8 cellular contexts compared by ENCODE assay signal in genomic region chr4:14856076-14856926, GRCh38.
DNase-seq lines count a peak whose midpoint lies in the region; ATAC-seq and FAIRE-seq lines count a peak whose summit lies in the region.

No MANE protein-coding gene starts in this region.

- peak; percentile 90 for FAIRE-seq in HTR-8/SVneo (lab: Jason Lieb, UNC)

- CTCF ChIA-PET in CD8-positive, alpha-beta memory T cell (lab: Charles Lee) = interaction anchor here (1.1 kb wide), 1 partner anchor 11 kb away, joined by 3 read pairs; no protein-coding TSS in a partner anchor

- no peaks in the 10 kb centered on the region for H3K36me3 ChIP-seq in CD8-positive, alpha-beta memory T cell (ENCODE audit: insufficient read depth, low read length)

- no peaks in the 10 kb centered on the region for H3K9me3 Mint-ChIP-seq in CD8-positive, alpha-beta memory T cell

- intact Hi-C loops in left ventricle myocardium superior (cut with micrococcal nuclease) = no loop called here

- no peaks in the 10 kb centered on the region for H3K4me1 Mint-ChIP-seq in CD8-positive, alpha-beta memory T cell

- H3K4me1 ChIP-seq in CD8-positive, alpha-beta memory T cell (ENCODE audit: insufficient read depth, low read length) = no peaks in the 10 kb centered on the region

- no peaks in the 10 kb centered on the region for H3K9me3 ChIP-seq in CD8-positive, alpha-beta memory T cell (ENCODE audit: low read length)

- no peak overlapping the region for H3K27ac Mint-ChIP-seq in CD8-positive, alpha-beta memory T cell

- peak; percentile 98 for ATAC-seq in GM21529 (IDR thresholded peaks at IDR 0.05; ENCODE audit: unreplicated experiment)
- ATAC-seq in left ventricle myocardium superior = peak; percentile 72

- no peak overlapping the region for H3K4me3 ChIP-seq in CD8-positive, alpha-beta memory T cell (ENCODE audit: low read length)

- POLR2A ChIA-PET in CD8-positive, alpha-beta memory T cell (lab: Charles Lee) = no interaction called here

- DNase-seq in ELR (ENCODE audit: low read depth) (peak; percentile 98), HTR-8/SVneo (ENCODE audit: insufficient read length, low spot score) (peak; percentile 64), left ventricle myocardium superior (no peak)
- DNase-seq in activated CD8-positive, alpha-beta memory T cell treated with anti-CD3 and anti-CD28 coated beads, Interleukin-2, amount 50 U/mL, for 48 hours = peak; percentile 61
- DNase-seq in stimulated activated CD4-positive, alpha-beta T cell treated with anti-CD3 and anti-CD28 coated beads, TNF-alpha, amount 100 ng/mL, for 24 hours (ENCODE audit: low read depth in 3 of 3) = peak; percentile 36 to 59 (median 55)
- no peak for DNase-seq in CD8-positive, alpha-beta memory T cell
- no peak for DNase-seq in effector CD4-positive, alpha-beta T cell

- H3K27ac ChIP-seq in CD8-positive, alpha-beta memory T cell (ENCODE audit: low read depth, low read length) = no peak overlapping the region

- no peak overlapping the region for H3K4me3 Mint-ChIP-seq in CD8-positive, alpha-beta memory T cell

- H3K27me3 Mint-ChIP-seq in CD8-positive, alpha-beta memory T cell = peaks cover 2 to 27% of the 10 kb centered on the region in 2 donors

- H3K36me3 Mint-ChIP-seq in CD8-positive, alpha-beta memory T cell = peaks cover 0 to 11% (median 10%) of the 10 kb centered on the region in 3 donors

- H3K27me3 ChIP-seq in CD8-positive, alpha-beta memory T cell (ENCODE audit: insufficient read depth, low read length, poor library complexity, severe bottlenecking) = no peaks in the 10 kb centered on the region

Comparison
In these comparisons a context has a peak if more than half of its experiments do, and no peak if none do; other contexts are left out.
1. DNase-seq: peak in ELR (single experiment), HTR-8/SVneo (single experiment), activated CD8-positive, alpha-beta memory T cell treated with anti-CD3 and anti-CD28 coated beads, Interleukin-2, amount 50 U/mL, for 48 hours (single experiment) and stimulated activated CD4-positive, alpha-beta T cell treated with anti-CD3 and anti-CD28 coated beads, TNF-alpha, amount 100 ng/mL, for 24 hours (3 of 3); none in left ventricle myocardium superior (single experiment), CD8-positive, alpha-beta memory T cell (0 of 5) and effector CD4-positive, alpha-beta T cell (single experiment).